Comparison of ENCODE assay signal across 21 cellular contexts in genomic region chr11:132579686-132580085, GRCh38.
A peak's percentile ranks its signal among the peaks of the same experiment; 100 is the strongest.
DNase-seq lines count a peak whose midpoint lies in the region; ATAC-seq and TF ChIP-seq lines count a peak whose summit lies in the region.
"Had no signal": no experiment of that assay in that cellular context is flagged by ENCODE, and none has a peak within 500 bp of the region (broad histone marks: within the 10 kb centered on the region; RNA-seq: fewer than 3 reads in every experiment).

No MANE protein-coding gene starts in this region.

- no peaks in the 10 kb centered on the region for H3K36me3 ChIP-seq in WERI-Rb-1
- no peaks in the 10 kb centered on the region for H3K36me3 ChIP-seq in neural cell (ENCODE audit: insufficient read depth, low read length)
- no peaks in the 10 kb centered on the region for H3K36me3 ChIP-seq in adrenal gland (replicated peaks in 1 of 2)

- no peaks in the 10 kb centered on the region for H3K79me2 ChIP-seq in neural cell (replicated peaks; ENCODE audit: insufficient read depth, low read length)

- no peaks in the 10 kb centered on the region for H3K27me3 Mint-ChIP-seq in chondrocyte (ENCODE audit: low read depth)
- H3K27me3 Mint-ChIP-seq: CD4-positive, CD25-positive, alpha-beta regulatory T cell had no signal

- H3K9ac ChIP-seq in neural cell (ENCODE audit: low read length) = peak overlapping the region; percentile 1

- intact Hi-C loops in adrenal gland (cut with DNase I) = no loop called here

- no peaks in the 10 kb centered on the region for H3K4me1 ChIP-seq in adrenal gland (replicated peaks in 1 of 2)
- H3K4me1 ChIP-seq: A549 had no signal

- no peak overlapping the region for H3K27ac Mint-ChIP-seq in chondrocyte (ENCODE audit: unreplicated experiment)
- H3K27ac Mint-ChIP-seq: CD4-positive, CD25-positive, alpha-beta regulatory T cell; CD8-positive, alpha-beta memory T cell; GM23338; HFFc6 had no signal

- no peak for TF ChIP-seq RAD21 in neural cell (conservative IDR thresholded peaks at IDR 0.05)

- H3K27me3 ChIP-seq in WERI-Rb-1 (ENCODE audit: insufficient read depth, low read depth, severe bottlenecking) (no peaks in the 10 kb centered on the region), neural cell (ENCODE audit: insufficient read depth, low read depth, low read length) (no peaks in the 10 kb centered on the region), adrenal gland (no peaks in the 10 kb centered on the region)

- no peak overlapping the region for H2AFZ ChIP-seq in neural cell (ENCODE audit: low read depth, low read length)
- H2AFZ ChIP-seq: GM23338 had no signal

- no peaks in the 10 kb centered on the region for H3K9me2 ChIP-seq in neural cell (ENCODE audit: insufficient read depth, low read length)

- H4K20me1 ChIP-seq in neural cell (ENCODE audit: insufficient read depth) = no peaks in the 10 kb centered on the region

- no peak for TF ChIP-seq POLR2A in adrenal gland (IDR thresholded peaks at IDR 0.05)

- TF ChIP-seq EP300 in neural cell (conservative IDR thresholded peaks at IDR 0.05; ENCODE audit: poor library complexity, severe bottlenecking) = no peak

- H3K36me3 Mint-ChIP-seq in chondrocyte (ENCODE audit: low read depth) = peaks cover 5% of the 10 kb centered on the region
- H3K36me3 Mint-ChIP-seq: CD4-positive, CD25-positive, alpha-beta regulatory T cell; CD8-positive, alpha-beta memory T cell had no signal

- H3K9me3 ChIP-seq in WERI-Rb-1 (ENCODE audit: severe bottlenecking) = peaks cover 2% of the 10 kb centered on the region
- H3K9me3 ChIP-seq in neural cell (ENCODE audit: low read length) = no peaks in the 10 kb centered on the region
- no peaks in the 10 kb centered on the region for H3K9me3 ChIP-seq in adrenal gland (replicated peaks in 1 of 3)
- H3K9me3 ChIP-seq: A549 had no signal

- H3K4me3 ChIP-seq in WERI-Rb-1 (ENCODE audit: low read depth, low read length) = no peak overlapping the region
- H3K4me3 ChIP-seq in neural cell (ENCODE audit: low read length) = no peak overlapping the region
- no peak overlapping the region for H3K4me3 ChIP-seq in adrenal gland
- H3K4me3 ChIP-seq: A549, GM23338 had no signal

- H3K4me3 Mint-ChIP-seq in chondrocyte (ENCODE audit: unreplicated experiment) = no peak overlapping the region
- H3K4me3 Mint-ChIP-seq: CD4-positive, CD25-positive, alpha-beta regulatory T cell; CD8-positive, alpha-beta memory T cell; GM23338; HFFc6 had no signal

- no peak overlapping the region for H3K4me2 ChIP-seq in neural cell (ENCODE audit: low read length)
- H3K4me2 ChIP-seq: A549, GM23338 had no signal

- no peak for TF ChIP-seq CTCF in WERI-Rb-1 (IDR thresholded peaks at IDR 0.05; ENCODE audit: low read depth, low read length)
- no peak for TF ChIP-seq CTCF in neural cell (IDR thresholded peaks at IDR 0.05; ENCODE audit: poor library complexity, severe bottlenecking)
- no peak for TF ChIP-seq CTCF in adrenal gland (IDR thresholded peaks at IDR 0.05)
- no peak for TF ChIP-seq CTCF in chondrocyte (IDR thresholded peaks at IDR 0.05)

- peak; percentile 29 for DNase-seq in DMS153 (lab: John Stamatoyannopoulos, UW)
- DNase-seq in DMS153 treated with DMSO at 0.1 percent for 48 hours (lab: John Stamatoyannopoulos, UW; ENCODE audit: unreplicated experiment) = no peak
- DNase-seq in WERI-Rb-1 = no peak
- no peak for DNase-seq in adrenal gland
- DNase-seq in chondrocyte (ENCODE audit: low spot score) = no peak
- DNase-seq: AML-193; C1 segment of cervical spinal cord; CD4-positive, CD25-positive, alpha-beta regulatory T cell; CD8-positive, alpha-beta memory T cell; COR-L47; DMS 273 treated with DMSO at 0.1 percent for 48 hours; DMS79; GDM1; HFFc6; IMR-90 had no signal

- H3K4me1 Mint-ChIP-seq in chondrocyte (ENCODE audit: low read depth) = peaks cover 26% of the 10 kb centered on the region
- H3K4me1 Mint-ChIP-seq: CD4-positive, CD25-positive, alpha-beta regulatory T cell; CD8-positive, alpha-beta memory T cell had no signal

- H3K27ac ChIP-seq in WERI-Rb-1 (0 out of 2 replicates have a peak overlapping the region, but pooled peaks have one; percentile 6), neural cell (ENCODE audit: low read length) (peak overlapping the region; percentile 4), adrenal gland (no peak overlapping the region)
- H3K27ac ChIP-seq: 22Rv1, A549 had no signal

- H3K9me3 Mint-ChIP-seq in chondrocyte (ENCODE audit: low read depth) = peaks cover 15% of the 10 kb centered on the region
- H3K9me3 Mint-ChIP-seq: GM23338 had no signal

- no peak for ATAC-seq in GM18502 (IDR thresholded peaks at IDR 0.05; ENCODE audit: poor library complexity, unreplicated experiment)
- ATAC-seq: A549, GM23338, HCT116 had no signal

- H3F3A ChIP-seq in neural cell (ENCODE audit: insufficient read depth, low read length, poor library complexity, severe bottlenecking) = no peaks in the 10 kb centered on the region

- WGBS in adrenal gland, 4 donors = 83 to 93% (median 85%) methylated on average over 6 of the region's 6 CpGs

TF ChIP-seq in neural cell, 6 proteins besides CTCF, POLR2A, EP300 and RAD21:
- TF ChIP-seq POLR2AphosphoS5 (IDR thresholded peaks at IDR 0.05) (no peak), REST (IDR thresholded peaks at IDR 0.05; ENCODE audit: borderline replicate concordance) (no peak), EZH2 (IDR thresholded peaks at IDR 0.05; ENCODE audit: borderline replicate concordance, insufficient read depth, low read length, poor library complexity, severe bottlenecking) (no peak), TAF1 (IDR thresholded peaks at IDR 0.05; ENCODE audit: low read depth) (no peak), MXI1 (conservative IDR thresholded peaks at IDR 0.05; ENCODE audit: poor library complexity, severe bottlenecking) (no peak), SMC3 (conservative IDR thresholded peaks at IDR 0.05; ENCODE audit: poor library complexity) (no peak)
TF ChIP-seq in neural cell: peak in this region for 0.

Comparison
In these comparisons a context has a peak if more than half of its experiments do, and no peak if none do; other contexts are left out.
1. H3K27ac ChIP-seq: peak in WERI-Rb-1 (single experiment) and neural cell (single experiment); none in adrenal gland (0 of 5).